Comparison of ENCODE assay signal across 20 cellular contexts in the genomic region with DNA sequence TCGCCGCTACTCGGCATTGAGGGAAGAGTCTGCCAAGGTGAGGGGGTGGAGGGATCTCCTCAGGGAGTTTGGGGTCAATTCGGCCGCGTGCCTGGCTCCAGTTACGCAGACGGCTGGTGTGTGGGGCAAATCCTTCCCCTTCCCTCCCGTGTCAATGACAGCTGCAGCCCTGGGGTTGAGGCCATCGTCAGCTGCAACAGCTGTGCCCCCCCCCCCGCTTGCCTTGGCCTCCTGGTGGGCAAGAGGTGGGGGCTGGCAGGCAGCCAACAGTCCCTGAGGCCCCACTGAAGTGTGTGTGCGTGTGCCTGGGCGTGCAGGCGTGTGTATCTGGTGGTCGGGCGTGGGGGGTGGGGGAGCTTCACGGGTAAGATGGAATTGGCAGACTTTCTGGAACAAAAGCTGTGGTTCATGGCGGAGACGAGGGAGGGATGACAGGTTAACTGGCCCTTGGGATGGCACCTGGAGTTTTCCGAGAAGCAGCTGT. TPM values are rescaled to one million over a fixed set of nuclear protein-coding genes. Genes with fewer than 3 reads are reported as not detected.
DNase-seq lines count a peak whose midpoint lies in the region; ATAC-seq and TF ChIP-seq lines count a peak whose summit lies in the region.
"Had no signal": no experiment of that assay in that cellular context is flagged by ENCODE, and none has a peak within 500 bp of the region (broad histone marks: within the 10 kb centered on the region; RNA-seq: fewer than 3 reads in every experiment).

No MANE protein-coding gene starts in this region.

- peaks cover 3% of the 10 kb centered on the region for H3K36me3 Mint-ChIP-seq in glutamatergic neuron (ENCODE audit: unreplicated experiment)
- H3K36me3 Mint-ChIP-seq: natural killer cell had no signal

- no peak for TF ChIP-seq POLR2A in heart left ventricle (IDR thresholded peaks at IDR 0.05)

- H3K27ac Mint-ChIP-seq in glutamatergic neuron (ENCODE audit: unreplicated experiment) = peak overlapping the region; percentile 41
- H3K27ac Mint-ChIP-seq: activated CD8-positive, alpha-beta T cell treated with anti-CD3 and anti-CD28 coated beads for 36 hours; natural killer cell had no signal

- ATAC-seq in heart left ventricle = no peak
- ATAC-seq in HG03196 (IDR thresholded peaks at IDR 0.05; ENCODE audit: unreplicated experiment) = no peak
- ATAC-seq: activated CD8-positive, alpha-beta T cell treated with anti-CD3 and anti-CD28 coated beads for 36 hours; activated T-helper 17 cell treated with anti-CD3 and anti-CD28 coated beads, Interleukin-2, amount 50 U/mL, for 72 hours; foreskin keratinocyte; natural killer cell had no signal

- peak overlapping the region; percentile 48 for H3K4me3 Mint-ChIP-seq in glutamatergic neuron (ENCODE audit: unreplicated experiment)
- H3K4me3 Mint-ChIP-seq: activated CD8-positive, alpha-beta T cell treated with anti-CD3 and anti-CD28 coated beads for 36 hours; activated T-helper 17 cell treated with anti-CD3 and anti-CD28 coated beads, Interleukin-2, amount 50 U/mL, for 72 hours; natural killer cell had no signal

- H3K27me3 ChIP-seq in cardiac muscle cell = no peaks in the 10 kb centered on the region
- H3K27me3 ChIP-seq in heart left ventricle = no peaks in the 10 kb centered on the region
- H3K27me3 ChIP-seq in effector memory CD4-positive, alpha-beta T cell (replicated peaks; ENCODE audit: control insufficient read depth, insufficient read depth, low read length, poor library complexity, severe bottlenecking) = no peaks in the 10 kb centered on the region
- H3K27me3 ChIP-seq: MG63 had no signal

- intact Hi-C loops in heart left ventricle (cut with DNase I) = no loop called here

- no peak overlapping the region for H3K4me3 ChIP-seq in cardiac muscle cell
- no peak overlapping the region for H3K4me3 ChIP-seq in heart left ventricle
- H3K4me3 ChIP-seq in effector memory CD4-positive, alpha-beta T cell (ENCODE audit: insufficient read depth, low read depth, low read length, poor library complexity, severe bottlenecking) = no peak overlapping the region
- H3K4me3 ChIP-seq: lung, MG63, SK-N-MC, thoracic aorta had no signal

- no peak for TF ChIP-seq CTCF in cardiac muscle cell (IDR thresholded peaks at IDR 0.05; ENCODE audit: low read depth, low read length)
- TF ChIP-seq CTCF in heart left ventricle (IDR thresholded peaks at IDR 0.05) = no peak
- no peak for TF ChIP-seq CTCF in glutamatergic neuron (IDR thresholded peaks at IDR 0.05; ENCODE audit: partially characterized antibody, unreplicated experiment)

- DNase-seq in cardiac muscle cell (ENCODE audit: low read depth in 1 of 2, low spot score in 1 of 2) = no peak
- DNase-seq in heart left ventricle = no peak
- DNase-seq in NCI-H2227 treated with DMSO at 0.1 percent for 48 hours (lab: John Stamatoyannopoulos, UW) = peak; percentile 51
- no peak for DNase-seq in glutamatergic neuron
- no peak for DNase-seq in activated CD4-positive, alpha-beta T cell treated with anti-CD3 and anti-CD28 coated beads, Interleukin-2, amount 50 U/mL, for 48 hours
- no peak for DNase-seq in effector memory CD4-positive, alpha-beta T cell
- DNase-seq in stimulated activated CD4-positive, alpha-beta T cell treated with anti-CD3 and anti-CD28 coated beads, Interleukin-2, amount 100 ng/mL, for 24 hours = no peak
- DNase-seq: activated CD8-positive, alpha-beta T cell treated with anti-CD3 and anti-CD28 coated beads for 36 hours; amniotic stem cell; foreskin keratinocyte; MG63; natural killer cell; stimulated activated CD4-positive, alpha-beta T cell treated with anti-CD3 and anti-CD28 coated beads, Interleukin-1b, Interleukin-23, amount 100 ng/mL, for 48 hours had no signal

- peaks cover 8% of the 10 kb centered on the region for H3K9me3 Mint-ChIP-seq in glutamatergic neuron (ENCODE audit: unreplicated experiment)
- H3K9me3 Mint-ChIP-seq: activated CD8-positive, alpha-beta T cell treated with anti-CD3 and anti-CD28 coated beads for 36 hours; activated T-helper 17 cell treated with anti-CD3 and anti-CD28 coated beads, Interleukin-2, amount 50 U/mL, for 72 hours; natural killer cell had no signal

- peaks cover 61% of the 10 kb centered on the region for H3K36me3 ChIP-seq in cardiac muscle cell
- peaks cover 0 to 18% (median 0%) of the 10 kb centered on the region in 9 donors for H3K36me3 ChIP-seq in heart left ventricle
- H3K36me3 ChIP-seq in effector memory CD4-positive, alpha-beta T cell (ENCODE audit: control insufficient read depth, insufficient read depth, low read length) = no peaks in the 10 kb centered on the region
- H3K36me3 ChIP-seq: MG63 had no signal

- H3K4me1 ChIP-seq in cardiac muscle cell (ENCODE audit: low read depth) (peaks cover 7% of the 10 kb centered on the region), heart left ventricle (peaks cover 0 to 13% (median 4%) of the 10 kb centered on the region in 12 donors)
- no peaks in the 10 kb centered on the region for H3K4me1 ChIP-seq in effector memory CD4-positive, alpha-beta T cell (ENCODE audit: control insufficient read depth, insufficient read depth, low read length, poor library complexity, severe bottlenecking)

- peak overlapping the region; percentile 22 for H3K27ac ChIP-seq in cardiac muscle cell
- no peak overlapping the region for H3K27ac ChIP-seq in heart left ventricle
- H3K27ac ChIP-seq in effector memory CD4-positive, alpha-beta T cell (ENCODE audit: insufficient read depth, low read length, poor library complexity, severe bottlenecking) = no peak overlapping the region
- H3K27ac ChIP-seq: foreskin keratinocyte, SK-N-MC, thoracic aorta had no signal

- H3K9me3 ChIP-seq in cardiac muscle cell (ENCODE audit: low read depth) = no peaks in the 10 kb centered on the region
- no peaks in the 10 kb centered on the region for H3K9me3 ChIP-seq in heart left ventricle
- no peaks in the 10 kb centered on the region for H3K9me3 ChIP-seq in effector memory CD4-positive, alpha-beta T cell (ENCODE audit: control insufficient read depth, low read length)
- H3K9me3 ChIP-seq: MG63, thoracic aorta had no signal

- peaks cover 14% of the 10 kb centered on the region for H3K27me3 Mint-ChIP-seq in glutamatergic neuron (ENCODE audit: unreplicated experiment)

- H3K4me1 Mint-ChIP-seq in glutamatergic neuron (ENCODE audit: low read depth, unreplicated experiment) = peaks cover 26% of the 10 kb centered on the region
- H3K4me1 Mint-ChIP-seq: natural killer cell had no signal

- WGBS in heart left ventricle, 4 donors = 47 to 69% (median 66%) methylated on average over 17 to 20 of the region's 20 CpGs

RNA-seq across cellular contexts. Expression of gene PPFIA4, which starts 25.6 kb away (rescaled TPM):
- total RNA-seq in cardiac muscle cell (207 and 215 TPM in 2 replicates), heart left ventricle (10 to 100 TPM; 15.4 to 50.3 (median 36.9) TPM), glutamatergic neuron (ENCODE audit: unreplicated experiment) (74.7 TPM)
- polyA plus RNA-seq in cardiac muscle cell (63.0 and 97.5 TPM in 2 replicates), heart left ventricle (10 to 100 TPM; 11.2 to 35.5 TPM)

RNA-seq across cellular contexts. Expression of gene MYOG, which starts 33.9 kb away (rescaled TPM):
- total RNA-seq in cardiac muscle cell (0.18 TPM in 1 of 2 replicates, not detected in the other), heart left ventricle (not detected), glutamatergic neuron (ENCODE audit: unreplicated experiment) (not detected)
- polyA plus RNA-seq in cardiac muscle cell (0.62 TPM in 1 of 2 replicates, not detected in the other), heart left ventricle (not detected)
- total RNA-seq: activated CD8-positive, alpha-beta T cell treated with anti-CD3 and anti-CD28 coated beads for 36 hours; activated T-helper 17 cell treated with anti-CD3 and anti-CD28 coated beads, Interleukin-2, amount 50 U/mL, for 72 hours; cerebellum; foreskin keratinocyte; lung; natural killer cell; thoracic aorta had no signal
- polyA plus RNA-seq: AG04450, foreskin keratinocyte, lung had no signal

RNA-seq across cellular contexts. Expression of gene TMEM183A, which starts 44.7 kb away (rescaled TPM):
- total RNA-seq in cardiac muscle cell = 67.1 and 109 TPM in 2 replicates
- 56.1 and 99.7 TPM in 2 replicates for polyA plus RNA-seq in cardiac muscle cell
- total RNA-seq in heart left ventricle = 10 to 100 TPM; 20.0 to 34.8 (median 29.9) TPM
- polyA plus RNA-seq in heart left ventricle = 10 to 100 TPM in 1 of 2 donors, 1 to 10 TPM in 1; 9.5 to 45.7 TPM
- 61.5 TPM for total RNA-seq in glutamatergic neuron (ENCODE audit: unreplicated experiment)
